In genomic region chrX:68504237-68504636, GRCh38 we compare ENCODE assay signal across 9 cellular contexts. TPM values are rescaled to one million over a fixed set of nuclear protein-coding genes. Genes with fewer than 3 reads are reported as not detected.
DNase-seq lines count a peak whose midpoint lies in the region; ATAC-seq and TF ChIP-seq lines count a peak whose summit lies in the region.
"Had no signal": no experiment of that assay in that cellular context is flagged by ENCODE, and none has a peak within 500 bp of the region (broad histone marks: within the 10 kb centered on the region; RNA-seq: fewer than 3 reads in every experiment).

No MANE protein-coding gene starts in this region.

- peaks cover 33% of the 10 kb centered on the region for H3K36me3 ChIP-seq in HAP-1 (replicated peaks)
- H3K36me3 ChIP-seq: upper lobe of left lung had no signal

- H3K27me3 ChIP-seq in HAP-1 (ENCODE audit: low read depth): no peaks in the 10 kb centered on the region
- H3K27me3 ChIP-seq: upper lobe of left lung had no signal

- in situ Hi-C loops in HAP-1 (cut with MboI; ENCODE audit: low sequenced_read_pairs): loop anchor here (25.0 kb wide), 1 partner anchor 783 kb away; no protein-coding TSS in a partner anchor

- TF ChIP-seq CTCF in omental fat pad (IDR thresholded peaks at IDR 0.05): no peak

- peak; percentile 14 for DNase-seq in effector CD4-positive, alpha-beta T cell
- DNase-seq in stimulated activated CD8-positive, alpha-beta memory T cell treated with anti-CD3 and anti-CD28 coated beads, Interleukin-15, amount 100 ng/mL, for 48 hours (ENCODE audit: low read depth in 2 of 2): peak; percentile 55
- DNase-seq in omental fat pad (ENCODE audit: low spot score): no peak
- DNase-seq in HAP-1 (ENCODE audit: low spot score in 2 of 2): no peak
- no peak for DNase-seq in GDM1 (lab: John Stamatoyannopoulos, UW)
- no peak for DNase-seq in C1 segment of cervical spinal cord (lab: John Stamatoyannopoulos, UW)
- DNase-seq: upper lobe of left lung had no signal

- no peak overlapping the region for H3K4me3 ChIP-seq in HAP-1
- H3K4me3 ChIP-seq: upper lobe of left lung had no signal

- H3K9me3 ChIP-seq in HAP-1: no peaks in the 10 kb centered on the region
- H3K9me3 ChIP-seq: upper lobe of left lung had no signal

- ATAC-seq in HG02642 (IDR thresholded peaks at IDR 0.05; ENCODE audit: poor library complexity, unreplicated experiment) (peak; percentile 57), omental fat pad (ENCODE audit: low FRiP score) (no peak)
- peak; percentile 96 for ATAC-seq in activated CD4-positive, CD25-positive, alpha-beta regulatory T cell treated with anti-CD3 and anti-CD28 coated beads, Interleukin-2, amount 50 U/mL, for 24 hours

- H3K4me1 ChIP-seq in HAP-1: peaks cover 23% of the 10 kb centered on the region

RNA-seq across cellular contexts. Expression of gene YIPF6, which starts 5.4 kb away (rescaled TPM):
- 10 to 100 TPM; 20.1 to 31.2 (median 27.6) TPM for total RNA-seq in omental fat pad

Comparison
In these comparisons a context has a peak if more than half of its experiments do, and no peak if none do; other contexts are left out.
1. DNase-seq: peak in effector CD4-positive, alpha-beta T cell (single experiment) and stimulated activated CD8-positive, alpha-beta memory T cell treated with anti-CD3 and anti-CD28 coated beads, Interleukin-15, amount 100 ng/mL, for 48 hours (2 of 2); none in omental fat pad (single experiment), HAP-1 (0 of 2), GDM1 (single experiment) and C1 segment of cervical spinal cord (0 of 14).